18 cellular contexts compared by ENCODE assay signal in genomic region chr1:225319951-225320350, GRCh38.
"Had no signal": no experiment of that assay in that cellular context is flagged by ENCODE, and none has a peak within 500 bp of the region (broad histone marks: within the 10 kb centered on the region; RNA-seq: fewer than 3 reads in every experiment).

No MANE protein-coding gene starts in this region.

- H3K9me3 ChIP-seq: adrenal gland, sigmoid colon, testis had no signal

- H3K27me3 ChIP-seq: adrenal gland, sigmoid colon, testis had no signal

- H3K4me3 ChIP-seq: adrenal gland, heart left ventricle, left ventricle myocardium inferior, sigmoid colon, testis had no signal

- H3K4me1 ChIP-seq: adrenal gland, heart left ventricle, left ventricle myocardium inferior, sigmoid colon, testis had no signal

- H3K27ac ChIP-seq: adrenal gland, heart left ventricle, left ventricle myocardium inferior, sigmoid colon, testis had no signal

- H3K9me3 Mint-ChIP-seq: activated T-helper 1 cell treated with anti-CD3 and anti-CD28 coated beads, Interleukin-12 subunit alpha, Interleukin-12 subunit beta, Interleukin-2, Interleukin-4 antibody, amounts not matched to agents 30 ng/mL and 10 ng/mL and 1 ng/mL, durations not matched to agents 14 hours and 24 hours and 36 hours; effector memory CD8-positive, alpha-beta T cell; stimulated activated naive CD8-positive, alpha-beta T cell treated with anti-CD3 and anti-CD28 coated beads, Interleukin-15, Interleukin-2, amounts not matched to agents 100 ng/mL and 50 ng/mL, for 24 hours had no signal

- DNase-seq: activated CD4-positive, alpha-beta T cell treated with anti-CD3 and anti-CD28 coated beads for 48 hours; activated naive CD4-positive, alpha-beta T cell treated with anti-CD3 and anti-CD28 coated beads for 36 hours; adrenal gland; cerebellar nuclear complex; effector memory CD8-positive, alpha-beta T cell; erythroblast; heart left ventricle; left ventricle myocardium inferior; mesenchymal stem cell; sigmoid colon; stimulated activated CD4-positive, alpha-beta T cell treated with anti-CD3 and anti-CD28 coated beads, Interleukin-2, amount 100 ng/mL, for 48 hours; T1000; testis had no signal

- H3K27ac Mint-ChIP-seq: activated naive CD4-positive, alpha-beta T cell treated with anti-CD3 and anti-CD28 coated beads for 36 hours; activated T-helper 1 cell treated with anti-CD3 and anti-CD28 coated beads, Interleukin-12 subunit alpha, Interleukin-12 subunit beta, Interleukin-2, Interleukin-4 antibody, amounts not matched to agents 30 ng/mL and 10 ng/mL and 1 ng/mL, durations not matched to agents 14 hours and 24 hours and 36 hours; dendritic cell treated with granulocyte-macrophage colony-stimulating factor and Interleukin-4, amounts not matched to agents 40 ng/mL and 50 ng/mL, for 4 days; effector memory CD8-positive, alpha-beta T cell; stimulated activated naive CD8-positive, alpha-beta T cell treated with anti-CD3 and anti-CD28 coated beads, Interleukin-15, Interleukin-2, amounts not matched to agents 100 ng/mL and 50 ng/mL, for 24 hours; WTC11 had no signal

- H3K27me3 Mint-ChIP-seq: dendritic cell treated with granulocyte-macrophage colony-stimulating factor and Interleukin-4, amounts not matched to agents 40 ng/mL and 50 ng/mL, for 4 days had no signal

- H3K4me3 Mint-ChIP-seq: activated naive CD4-positive, alpha-beta T cell treated with anti-CD3 and anti-CD28 coated beads for 36 hours; activated T-helper 1 cell treated with anti-CD3 and anti-CD28 coated beads, Interleukin-12 subunit alpha, Interleukin-12 subunit beta, Interleukin-2, Interleukin-4 antibody, amounts not matched to agents 30 ng/mL and 10 ng/mL and 1 ng/mL, durations not matched to agents 14 hours and 24 hours and 36 hours; dendritic cell treated with granulocyte-macrophage colony-stimulating factor and Interleukin-4, amounts not matched to agents 40 ng/mL and 50 ng/mL, for 4 days; effector memory CD8-positive, alpha-beta T cell; stimulated activated naive CD8-positive, alpha-beta T cell treated with anti-CD3 and anti-CD28 coated beads, Interleukin-15, Interleukin-2, amounts not matched to agents 100 ng/mL and 50 ng/mL, for 24 hours; WTC11 had no signal

- ATAC-seq: effector memory CD8-positive, alpha-beta T cell; heart left ventricle; WTC11 had no signal

- FAIRE-seq: islet of Langerhans had no signal

- H3K36me3 ChIP-seq: adrenal gland, heart left ventricle, left ventricle myocardium inferior, sigmoid colon had no signal
